21 cellular contexts compared by ENCODE assay signal in genomic region chr11:47308050-47308823, GRCh38. TPM values are rescaled to one million over a fixed set of nuclear protein-coding genes. Genes with fewer than 3 reads are reported as not detected.
DNase-seq lines count a peak whose midpoint lies in the region; ATAC-seq, FAIRE-seq and TF ChIP-seq lines count a peak whose summit lies in the region.
"Had no signal": no experiment of that assay in that cellular context is flagged by ENCODE, and none has a peak within 500 bp of the region (broad histone marks: within the 10 kb centered on the region; RNA-seq: fewer than 3 reads in every experiment).

No MANE protein-coding gene starts in this region.

- H3K27me3 ChIP-seq in liver (ENCODE audit: control insufficient read depth in 4 of 4, insufficient read depth in 4 of 4, low read length in 3 of 4) = no peaks in the 10 kb centered on the region
- no peaks in the 10 kb centered on the region for H3K27me3 ChIP-seq in HepG2 (ENCODE audit: control insufficient read depth in 1 of 2, insufficient read depth in 2 of 2, low read length in 2 of 2)
- H3K27me3 ChIP-seq in tibial artery = no peaks in the 10 kb centered on the region
- no peaks in the 10 kb centered on the region for H3K27me3 ChIP-seq in A673 (replicated peaks; ENCODE audit: insufficient read depth, low read depth, low read length, poor library complexity)
- H3K27me3 ChIP-seq: SJCRH30 had no signal

- no peak overlapping the region for H3K4me2 ChIP-seq in HepG2 (ENCODE audit: low read depth, low read length)

- H3K36me3 ChIP-seq in liver (ENCODE audit: control insufficient read depth in 4 of 4, insufficient read depth in 3 of 4, low read depth in 1 of 4, low read length in 3 of 4) (peaks cover 8 to 65% (median 41%) of the 10 kb centered on the region in 4 donors), HepG2 (replicated peaks in 1 of 2; ENCODE audit: control insufficient read depth in 1 of 2, insufficient read depth in 2 of 2, low read length in 2 of 2) (peaks cover 34 to 66% of the 10 kb centered on the region in 2 experiments), tibial artery (peaks cover 63 to 98% (median 71%) of the 10 kb centered on the region in 3 donors), A673 (ENCODE audit: insufficient read depth, low read length, poor library complexity, severe bottlenecking) (peaks cover 98% of the 10 kb centered on the region)

- no peaks in the 10 kb centered on the region for H4K20me1 ChIP-seq in HepG2 (ENCODE audit: insufficient read depth, low read length)

- H3K4me3 ChIP-seq in liver (ENCODE audit: low read depth in 1 of 3, low read length in 3 of 3) = no peak overlapping the region
- H3K4me3 ChIP-seq in HepG2 (replicated peaks in 1 of 3; ENCODE audit: insufficient read depth in 1 of 3, low read depth in 2 of 3, low read length in 3 of 3) = no peak overlapping the region
- no peak overlapping the region for H3K4me3 ChIP-seq in tibial artery
- H3K4me3 ChIP-seq in A673 (ENCODE audit: low read depth, low read length, poor library complexity, severe bottlenecking) = no peak overlapping the region
- H3K4me3 ChIP-seq: SJCRH30 had no signal

- H3K9me3 ChIP-seq in liver (ENCODE audit: control insufficient read depth in 4 of 4, low read length in 3 of 4) = no peaks in the 10 kb centered on the region
- no peaks in the 10 kb centered on the region for H3K9me3 ChIP-seq in HepG2 (ENCODE audit: low read length)
- H3K9me3 ChIP-seq in tibial artery = no peaks in the 10 kb centered on the region
- no peaks in the 10 kb centered on the region for H3K9me3 ChIP-seq in A673 (ENCODE audit: low read depth, low read length, poor library complexity, severe bottlenecking)
- H3K9me3 ChIP-seq: SJCRH30 had no signal

- TF ChIP-seq CTCF in liver (IDR thresholded peaks at IDR 0.05; ENCODE audit: low read depth, low read length, missing input control) (no peak), HepG2 (CRISPR knock-in tag; IDR thresholded peaks at IDR 0.05) (no peak), tibial artery (IDR thresholded peaks at IDR 0.05) (no peak), A673 (conservative IDR thresholded peaks at IDR 0.05; ENCODE audit: low read depth, low read length) (no peak)

- H2AFZ ChIP-seq in HepG2 (ENCODE audit: low read length) = no peak overlapping the region

- H3K4me1 ChIP-seq in liver (ENCODE audit: control insufficient read depth in 4 of 4, insufficient read depth in 4 of 4, low read length in 3 of 4) (peaks cover 0 to 14% (median 10%) of the 10 kb centered on the region in 4 donors), HepG2 (ENCODE audit: insufficient read depth, low read length) (no peaks in the 10 kb centered on the region), tibial artery (peaks cover 0 to 26% (median 22%) of the 10 kb centered on the region in 4 donors), A673 (ENCODE audit: insufficient read depth, low read length, poor library complexity, severe bottlenecking) (peaks cover 5% of the 10 kb centered on the region)
- H3K4me1 ChIP-seq: SJCRH30 had no signal

- intact Hi-C loops in HepG2 (cut with micrococcal nuclease; ENCODE audit: unreplicated experiment) = no loop called here
- intact Hi-C loops in tibial artery (cut with DNase I; ENCODE audit: low total_unique reads) = no loop called here
- intact Hi-C loops in A673 (cut with micrococcal nuclease; ENCODE audit: unreplicated experiment) = loop anchor here (5.0 kb wide), 1 partner anchor 36 kb away; the partner anchor contains the start of gene MADD

- no peak for TF ChIP-seq POLR2A in HepG2 (IDR thresholded peaks at IDR 0.05; ENCODE audit: insufficient read depth in 1 of 2, low read depth in 2 of 2, low read length in 2 of 2)

- no peak overlapping the region for H3K9ac ChIP-seq in liver (ENCODE audit: low read depth in 1 of 2, low read length in 2 of 2)
- H3K9ac ChIP-seq in HepG2 (ENCODE audit: insufficient read depth, low read depth, low read length) = no peak overlapping the region

- CTCF ChIA-PET in HepG2 (lab: Yijun Ruan, JAX; ENCODE audit: low intra/inter-chr PET ratio, low total read pairs) = no interaction called here
- CTCF ChIA-PET in A673 (lab: Charles Lee) = no interaction called here

- TF ChIP-seq RAD21 in liver (IDR thresholded peaks at IDR 0.05) (no peak), HepG2 (CRISPR knock-in tag; IDR thresholded peaks at IDR 0.05) (no peak)

- H3K27ac ChIP-seq in liver (ENCODE audit: low read depth in 1 of 2, low read length in 2 of 2) (no peak overlapping the region), HepG2 (ENCODE audit: extremely low read length, insufficient read depth, low read length) (no peak overlapping the region), tibial artery (peak overlapping the region; percentile 2 to 91), A673 (ENCODE audit: low read depth, low read length, poor library complexity, severe bottlenecking) (no peak overlapping the region)
- H3K27ac ChIP-seq: SJCRH30 had no signal

- no TSS peak for BruUV-seq in HepG2 (replicated peaks; lab: Mats Ljungman, UMichigan)
- BruUV-seq in A673 (replicated peaks; lab: Mats Ljungman, UMichigan) = no TSS peak

- POLR2A ChIA-PET in HepG2 (lab: Yijun Ruan, JAX) (no interaction called here), A673 (lab: Charles Lee; ENCODE audit: low non-redundant PET) (no interaction called here)

- TF ChIP-seq EP300 in HepG2 (IDR thresholded peaks at IDR 0.05; ENCODE audit: low read depth in 2 of 2, low read length in 2 of 2) (no peak), HepG2 (CRISPR knock-in tag; IDR thresholded peaks at IDR 0.05; ENCODE audit: borderline replicate concordance) (no peak)

- no peak for FAIRE-seq in HepG2 (lab: Jason Lieb, UNC)
- FAIRE-seq: G401.6 had no signal

- DNase-seq in HepG2 (ENCODE audit: low spot score) (no peak), NCI-H2196 treated with DMSO at 0.1 percent for 48 hours (lab: John Stamatoyannopoulos, UW; ENCODE audit: unreplicated experiment) (peak; percentile 56), mesenteric fat pad (ENCODE audit: low spot score) (peak; percentile 78), tibial artery (no peak), OCI-M1 (lab: John Stamatoyannopoulos, UW) (no peak), A673 (ENCODE audit: low spot score) (no peak)
- DNase-seq: ACHN, C1 segment of cervical spinal cord, DND-41, GOT3, KBM-7, NCI-H1105, NCI-H2081, NCI-H2227 treated with DMSO at 0.1 percent for 48 hours, NCI-H510A treated with DMSO at 0.1 percent for 48 hours, NCI-H82, PC-3, SJCRH30 had no signal

- no peaks in the 10 kb centered on the region for H3K79me2 ChIP-seq in HepG2 (ENCODE audit: insufficient read depth, low read length)

- in situ Hi-C loops in HepG2 (cut with HindIII; ENCODE audit: extremely low pct_ligation_motif_present, low pct_unique_long_range_greater_than_20kb) = no loop called here

- 71% methylated on average over 6 of the region's 6 CpGs for WGBS in liver
- whole genome bisulfite sequencing in HepG2 (ENCODE audit: low lambda C conversion rate) = 93% methylated on average over 6 of the region's 6 CpGs

- ATAC-seq in HepG2 (no peak), HG02981 (IDR thresholded peaks at IDR 0.05; ENCODE audit: unreplicated experiment) (no peak)
- ATAC-seq: PC-3 had no signal

RNA-seq across cellular contexts. Expression of gene MADD, which starts 38.3 kb away (rescaled TPM):
- 10 to 100 TPM in 1 of 2 donors, 1 to 10 TPM in 1; 9.9 to 20.5 TPM for total RNA-seq in liver
- 10 to 100 TPM in 1 of 2 donors, 1 to 10 TPM in 1; 9.9 to 12.2 TPM for polyA plus RNA-seq in liver
- total RNA-seq in HepG2 (2016; rRNA removed; fragmentation: Illumina TruSeq; extraction: Trizol) = 16.4 and 18.0 TPM in 2 replicates
- 3.6 and 4.8 TPM in 2 replicates for total RNA-seq in HepG2 (2016; cell fraction: cytosol; rRNA removed; fragmentation: Illumina TruSeq; extraction: Trizol; ENCODE audit: low read depth)
- 14.2 and 17.9 TPM in 2 replicates for total RNA-seq in HepG2 (2016; cell fraction: insoluble cytoplasmic fraction; rRNA removed; fragmentation: Illumina TruSeq; extraction: Trizol)
- 5.8 and 6.9 TPM in 2 replicates for total RNA-seq in HepG2 (2016; cell fraction: membrane; rRNA removed; fragmentation: Illumina TruSeq; extraction: Trizol)
- total RNA-seq in HepG2 (2016; cell fraction: nucleus; rRNA removed; fragmentation: Illumina TruSeq; extraction: Trizol) = 21.5 and 24.2 TPM in 2 replicates
- 29.2 and 30.1 TPM in 2 replicates for polyA plus RNA-seq in HepG2 (2011; rRNA removed)
- 18.0 and 18.1 TPM in 2 replicates for polyA plus RNA-seq in HepG2 (2011; cell fraction: cytosol; rRNA removed)
- polyA plus RNA-seq in HepG2 (2011; cell fraction: nucleus; rRNA removed) = 70.7 and 85.3 TPM in 2 replicates
- polyA plus RNA-seq in HepG2 (2012) = 18.8 and 27.6 TPM in 2 replicates
- 0.83 and 0.84 TPM in 2 replicates for polyA plus RNA-seq in HepG2 (2016; cell fraction: cytosol; fragmentation: Illumina TruSeq; extraction: Trizol; ENCODE audit: low read depth)
- 11.1 and 13.7 TPM in 2 replicates for polyA plus RNA-seq in HepG2 (2016; cell fraction: insoluble cytoplasmic fraction; fragmentation: Illumina TruSeq; extraction: Trizol; ENCODE audit: low read depth)
- polyA plus RNA-seq in HepG2 (2016; cell fraction: membrane; fragmentation: Illumina TruSeq; extraction: Trizol; ENCODE audit: low read depth) = 2.4 TPM in 2 replicates
- polyA plus RNA-seq in HepG2 (2016; cell fraction: nucleus; fragmentation: Illumina TruSeq; extraction: Trizol; ENCODE audit: insufficient read depth, low read depth) = 52.0 and 53.3 TPM in 2 replicates
- polyA minus RNA-seq in HepG2 (2011; rRNA and poly(A)+ RNA removed; ENCODE audit: low replicate concordance) = 124 and 272 TPM in 2 replicates
- 14.4 and 19.1 TPM in 2 replicates for polyA minus RNA-seq in HepG2 (2011; cell fraction: cytosol; rRNA and poly(A)+ RNA removed)
- polyA minus RNA-seq in HepG2 (2011; cell fraction: nucleus; rRNA and poly(A)+ RNA removed) = 40.8 and 44.3 TPM in 2 replicates
- total RNA-seq in mesenteric fat pad = 35.7 TPM
- total RNA-seq in A673 (2021) = 132 and 133 TPM in 2 replicates

RNA-seq across cellular contexts. Expression of gene MYBPC3, which starts 44.3 kb away (rescaled TPM):
- total RNA-seq in liver = under 1 TPM in 1 of 2 donors, not detected in 1; 0.25 TPM
- under 1 TPM in 1 of 2 donors, not detected in 1; 0.01 TPM for polyA plus RNA-seq in liver
- not detected in 2 replicates for total RNA-seq in HepG2 (2016; rRNA removed; fragmentation: Illumina TruSeq; extraction: Trizol)
- total RNA-seq in HepG2 (2016; cell fraction: cytosol; rRNA removed; fragmentation: Illumina TruSeq; extraction: Trizol; ENCODE audit: low read depth) = not detected in 2 replicates
- not detected in 2 replicates for total RNA-seq in HepG2 (2016; cell fraction: insoluble cytoplasmic fraction; rRNA removed; fragmentation: Illumina TruSeq; extraction: Trizol)
- total RNA-seq in HepG2 (2016; cell fraction: membrane; rRNA removed; fragmentation: Illumina TruSeq; extraction: Trizol) = not detected in 2 replicates
- total RNA-seq in HepG2 (2016; cell fraction: nucleus; rRNA removed; fragmentation: Illumina TruSeq; extraction: Trizol) = not detected in 2 replicates
- polyA plus RNA-seq in HepG2 (2011; rRNA removed) = 0.01 TPM in 1 of 2 replicates, not detected in the other
- polyA plus RNA-seq in HepG2 (2011; cell fraction: cytosol; rRNA removed) = not detected in 2 replicates
- polyA plus RNA-seq in HepG2 (2011; cell fraction: nucleus; rRNA removed) = not detected in 2 replicates
- not detected in 2 replicates for polyA plus RNA-seq in HepG2 (2012)
- polyA plus RNA-seq in HepG2 (2016; cell fraction: cytosol; fragmentation: Illumina TruSeq; extraction: Trizol; ENCODE audit: low read depth) = not detected in 2 replicates
- polyA plus RNA-seq in HepG2 (2016; cell fraction: insoluble cytoplasmic fraction; fragmentation: Illumina TruSeq; extraction: Trizol; ENCODE audit: low read depth) = not detected in 2 replicates
- polyA plus RNA-seq in HepG2 (2016; cell fraction: membrane; fragmentation: Illumina TruSeq; extraction: Trizol; ENCODE audit: low read depth) = not detected in 2 replicates
- polyA plus RNA-seq in HepG2 (2016; cell fraction: nucleus; fragmentation: Illumina TruSeq; extraction: Trizol; ENCODE audit: insufficient read depth, low read depth) = not detected in 2 replicates
- not detected in 2 replicates for polyA minus RNA-seq in HepG2 (2011; rRNA and poly(A)+ RNA removed; ENCODE audit: low replicate concordance)
- not detected in 2 replicates for polyA minus RNA-seq in HepG2 (2011; cell fraction: cytosol; rRNA and poly(A)+ RNA removed)
- polyA minus RNA-seq in HepG2 (2011; cell fraction: nucleus; rRNA and poly(A)+ RNA removed) = not detected in 2 replicates
- 0.48 TPM for total RNA-seq in mesenteric fat pad
- total RNA-seq in A673 (2021) = not detected in 2 replicates
- total RNA-seq: PC-3, SJCRH30 had no signal

RNA-seq across cellular contexts. Expression of gene NR1H3, which starts 50.4 kb away (rescaled TPM):
- total RNA-seq in liver (10 to 100 TPM; 52.8 to 55.2 TPM), HepG2 (2016; rRNA removed; fragmentation: Illumina TruSeq; extraction: Trizol) (36.5 and 41.8 TPM in 2 replicates), mesenteric fat pad (73.2 TPM), A673 (2021) (14.5 and 19.5 TPM in 2 replicates)
- polyA plus RNA-seq in liver (10 to 100 TPM; 56.0 to 57.3 TPM), HepG2 (2011; rRNA removed) (102 and 115 TPM in 2 replicates)
- total RNA-seq in HepG2 (2016; cell fraction: cytosol; rRNA removed; fragmentation: Illumina TruSeq; extraction: Trizol; ENCODE audit: low read depth) = 22.0 and 26.3 TPM in 2 replicates
- total RNA-seq in HepG2 (2016; cell fraction: insoluble cytoplasmic fraction; rRNA removed; fragmentation: Illumina TruSeq; extraction: Trizol) = 41.4 and 43.5 TPM in 2 replicates
- 46.0 and 47.2 TPM in 2 replicates for total RNA-seq in HepG2 (2016; cell fraction: membrane; rRNA removed; fragmentation: Illumina TruSeq; extraction: Trizol)
- total RNA-seq in HepG2 (2016; cell fraction: nucleus; rRNA removed; fragmentation: Illumina TruSeq; extraction: Trizol) = 30.2 and 30.9 TPM in 2 replicates
- polyA plus RNA-seq in HepG2 (2011; cell fraction: cytosol; rRNA removed) = 63.3 and 100 TPM in 2 replicates
- polyA plus RNA-seq in HepG2 (2011; cell fraction: nucleus; rRNA removed) = 260 and 267 TPM in 2 replicates
- 31.6 and 34.5 TPM in 2 replicates for polyA plus RNA-seq in HepG2 (2012)
- polyA plus RNA-seq in HepG2 (2016; cell fraction: cytosol; fragmentation: Illumina TruSeq; extraction: Trizol; ENCODE audit: low read depth) = 18.8 and 21.2 TPM in 2 replicates
- 29.3 and 35.1 TPM in 2 replicates for polyA plus RNA-seq in HepG2 (2016; cell fraction: insoluble cytoplasmic fraction; fragmentation: Illumina TruSeq; extraction: Trizol; ENCODE audit: low read depth)
- 29.5 and 32.4 TPM in 2 replicates for polyA plus RNA-seq in HepG2 (2016; cell fraction: membrane; fragmentation: Illumina TruSeq; extraction: Trizol; ENCODE audit: low read depth)
- 72.4 and 72.5 TPM in 2 replicates for polyA plus RNA-seq in HepG2 (2016; cell fraction: nucleus; fragmentation: Illumina TruSeq; extraction: Trizol; ENCODE audit: insufficient read depth, low read depth)
- 123 and 184 TPM in 2 replicates for polyA minus RNA-seq in HepG2 (2011; rRNA and poly(A)+ RNA removed; ENCODE audit: low replicate concordance)
- 21.1 and 25.4 TPM in 2 replicates for polyA minus RNA-seq in HepG2 (2011; cell fraction: cytosol; rRNA and poly(A)+ RNA removed)
- polyA minus RNA-seq in HepG2 (2011; cell fraction: nucleus; rRNA and poly(A)+ RNA removed) = 36.3 and 39.8 TPM in 2 replicates

RNA-seq across cellular contexts. Expression of gene ACP2, which starts 59.6 kb away (rescaled TPM):
- 10 to 100 TPM; 81.7 to 94.4 TPM for total RNA-seq in liver
- 10 to 100 TPM; 40.3 to 76.9 TPM for polyA plus RNA-seq in liver
- 7.8 and 20.2 TPM in 2 replicates for total RNA-seq in HepG2 (2016; rRNA removed; fragmentation: Illumina TruSeq; extraction: Trizol)
- total RNA-seq in HepG2 (2016; cell fraction: cytosol; rRNA removed; fragmentation: Illumina TruSeq; extraction: Trizol; ENCODE audit: low read depth) = 4.1 and 4.5 TPM in 2 replicates
- 6.4 and 19.4 TPM in 2 replicates for total RNA-seq in HepG2 (2016; cell fraction: insoluble cytoplasmic fraction; rRNA removed; fragmentation: Illumina TruSeq; extraction: Trizol)
- 7.4 and 7.6 TPM in 2 replicates for total RNA-seq in HepG2 (2016; cell fraction: membrane; rRNA removed; fragmentation: Illumina TruSeq; extraction: Trizol)
- 22.3 and 27.4 TPM in 2 replicates for total RNA-seq in HepG2 (2016; cell fraction: nucleus; rRNA removed; fragmentation: Illumina TruSeq; extraction: Trizol)
- 17.7 and 27.5 TPM in 2 replicates for polyA plus RNA-seq in HepG2 (2011; rRNA removed)
- polyA plus RNA-seq in HepG2 (2011; cell fraction: cytosol; rRNA removed) = 11.6 and 12.5 TPM in 2 replicates
- 57.6 and 68.7 TPM in 2 replicates for polyA plus RNA-seq in HepG2 (2011; cell fraction: nucleus; rRNA removed)
- 14.7 and 15.9 TPM in 2 replicates for polyA plus RNA-seq in HepG2 (2012)
- polyA plus RNA-seq in HepG2 (2016; cell fraction: cytosol; fragmentation: Illumina TruSeq; extraction: Trizol; ENCODE audit: low read depth) = 3.3 and 3.6 TPM in 2 replicates
- polyA plus RNA-seq in HepG2 (2016; cell fraction: insoluble cytoplasmic fraction; fragmentation: Illumina TruSeq; extraction: Trizol; ENCODE audit: low read depth) = 6.0 and 8.7 TPM in 2 replicates
- 6.0 and 6.5 TPM in 2 replicates for polyA plus RNA-seq in HepG2 (2016; cell fraction: membrane; fragmentation: Illumina TruSeq; extraction: Trizol; ENCODE audit: low read depth)
- 38.9 and 42.1 TPM in 2 replicates for polyA plus RNA-seq in HepG2 (2016; cell fraction: nucleus; fragmentation: Illumina TruSeq; extraction: Trizol; ENCODE audit: insufficient read depth, low read depth)
- 55.8 and 92.1 TPM in 2 replicates for polyA minus RNA-seq in HepG2 (2011; rRNA and poly(A)+ RNA removed; ENCODE audit: low replicate concordance)
- 13.0 and 13.5 TPM in 2 replicates for polyA minus RNA-seq in HepG2 (2011; cell fraction: cytosol; rRNA and poly(A)+ RNA removed)
- 35.7 and 37.6 TPM in 2 replicates for polyA minus RNA-seq in HepG2 (2011; cell fraction: nucleus; rRNA and poly(A)+ RNA removed)
- 38.2 TPM for total RNA-seq in mesenteric fat pad
- total RNA-seq in A673 (2021) = 63.3 and 68.1 TPM in 2 replicates

Comparison
In these comparisons a context has a peak if more than half of its experiments do, and no peak if none do; other contexts are left out.
1. H3K27ac ChIP-seq: peak in tibial artery (2 of 2); none in liver (0 of 2), HepG2 (single experiment) and A673 (single experiment).
2. DNase-seq: peak in NCI-H2196 treated with DMSO at 0.1 percent for 48 hours (single experiment) and mesenteric fat pad (single experiment); none in HepG2 (single experiment), tibial artery (0 of 2), OCI-M1 (single experiment) and A673 (single experiment).